ENCODE assay signal across 13 cellular contexts in genomic region chr10:70663458-70664391, GRCh38. TPM values are rescaled to one million over a fixed set of nuclear protein-coding genes. Genes with fewer than 3 reads are reported as not detected.
A peak's percentile ranks its signal among the peaks of the same experiment; 100 is the strongest.
DNase-seq lines count a peak whose midpoint lies in the region.
"Not testable (repeated sequence)": the region's sequence is repeated elsewhere in the genome, so short reads cannot be mapped to it uniquely, and the experiment has no call there.
"Had no signal": no experiment of that assay in that cellular context is flagged by ENCODE, and none has a peak within 500 bp of the region (broad histone marks: within the 10 kb centered on the region; RNA-seq: fewer than 3 reads in every experiment).

No MANE protein-coding gene starts in this region.

- H3K9ac ChIP-seq in adipocyte (ENCODE audit: low read length): not testable (repeated sequence)
- peak overlapping the region; percentile 76 for H3K9ac ChIP-seq in skeletal muscle satellite cell (ENCODE audit: low read depth, low read length)

- DNase-seq in GM04503 (ENCODE audit: low read depth) (peak; percentile 45), NCI-H82 (lab: John Stamatoyannopoulos, UW) (peak; percentile 36), adipocyte (ENCODE audit: low read depth) (peak; percentile 45), fibroblast of peridontal ligament (ENCODE audit: extremely low read depth) (peak; percentile 39), mesenteric fat pad (ENCODE audit: low spot score) (peak; percentile 24)

- H3K36me3 ChIP-seq in adipocyte (ENCODE audit: control insufficient read depth, insufficient read depth, low read length, severe bottlenecking); skeletal muscle satellite cell (ENCODE audit: insufficient read depth, low read length): not testable (repeated sequence)

- H3K9me3 ChIP-seq in adipocyte (ENCODE audit: control insufficient read depth, low read length); skeletal muscle satellite cell (replicated peaks; ENCODE audit: low read length): not testable (repeated sequence)

- H3K4me3 ChIP-seq in adipocyte (ENCODE audit: low read length); skeletal muscle satellite cell (ENCODE audit: low read length): not testable (repeated sequence)

- H3K4me2 ChIP-seq in skeletal muscle satellite cell (ENCODE audit: low read length): peak overlapping the region; percentile 58

- peak overlapping the region; percentile 97 for H3K27ac ChIP-seq in cingulate gyrus (ENCODE audit: low read depth, low read length)

- peaks cover 14% of the 10 kb centered on the region for H3K4me1 ChIP-seq in adipocyte (ENCODE audit: control insufficient read depth, insufficient read depth, low read length)
- H3K4me1 ChIP-seq in skeletal muscle satellite cell (ENCODE audit: control insufficient read depth, insufficient read depth, low read length): peaks cover 34% of the 10 kb centered on the region

- H3K27me3 ChIP-seq in adipocyte (replicated peaks; ENCODE audit: control insufficient read depth, insufficient read depth, low read length); skeletal muscle satellite cell (ENCODE audit: control insufficient read depth, insufficient read depth, low read length): not testable (repeated sequence)

RNA-seq across cellular contexts. Expression of gene ADAMTS14, which starts 8.6 kb away (rescaled TPM):
- 0.61 TPM for total RNA-seq in mesenteric fat pad
- total RNA-seq in skeletal muscle satellite cell (2012; rRNA removed): 0.25 and 1.1 TPM in 2 replicates
- total RNA-seq: activated CD4-positive, alpha-beta T cell treated with anti-CD3 and anti-CD28 coated beads, Interleukin-2, amount 10 ng/mL, durations not matched to agents 7 days and 5 days; activated naive CD4-positive, alpha-beta T cell treated with anti-CD3 and anti-CD28 coated beads for 36 hours; B cell; lung microvascular endothelial cell; MCF 10A; thyroid gland had no signal
